ENCODE assay signal across 7 cellular contexts in the genomic region with DNA sequence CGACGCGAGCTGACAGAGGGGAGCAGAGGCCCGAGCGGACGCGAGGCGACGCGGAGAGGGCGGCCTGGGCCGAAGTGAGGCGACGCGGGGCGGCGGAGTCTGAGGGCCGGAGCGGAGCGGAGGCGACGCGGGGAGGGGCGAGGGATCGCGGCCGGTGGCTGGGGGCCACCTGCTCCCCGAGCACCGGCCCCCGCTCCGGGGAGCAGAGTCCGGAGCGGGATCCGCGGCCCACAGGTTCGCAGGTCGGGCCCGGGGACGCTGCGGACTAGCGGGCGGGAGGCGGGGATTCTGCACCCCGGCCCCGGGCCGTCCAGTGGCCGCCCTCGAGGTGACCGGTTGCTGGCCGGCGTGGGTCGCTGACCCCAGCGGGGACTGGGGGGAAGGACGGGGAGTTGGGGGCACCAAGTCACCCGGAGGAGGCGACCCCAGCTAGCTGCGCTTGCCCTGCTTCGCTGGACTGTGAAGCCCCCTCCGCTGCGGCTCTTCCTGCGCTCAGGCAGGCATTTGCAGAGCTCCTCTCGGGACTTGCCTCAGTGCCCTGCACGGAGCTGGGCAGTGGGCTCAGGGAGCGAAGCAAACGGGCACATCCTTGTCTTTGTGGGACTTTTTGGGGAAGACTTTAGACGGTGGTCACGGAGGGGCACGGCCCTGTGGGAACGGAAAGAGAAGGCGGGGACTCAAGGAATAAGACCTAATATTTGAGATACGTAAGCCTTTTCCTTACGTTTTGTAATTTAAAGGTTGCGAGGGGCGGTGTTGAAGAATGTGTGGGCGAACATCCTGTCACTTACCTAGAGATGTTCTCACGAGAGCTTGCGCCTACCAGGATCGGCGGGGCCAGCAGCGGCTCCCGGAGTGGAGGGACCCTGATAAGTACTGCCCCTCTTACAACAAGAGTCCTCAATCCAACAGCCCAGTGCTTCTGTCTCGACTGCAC.
A peak's percentile ranks its signal among the peaks of the same experiment; 100 is the strongest.
DNase-seq lines count a peak whose midpoint lies in the region; ATAC-seq and TF ChIP-seq lines count a peak whose summit lies in the region.

No MANE protein-coding gene starts in this region.

- TF ChIP-seq RAD21 in Ishikawa (IDR thresholded peaks at IDR 0.05; ENCODE audit: low read depth) = no peak

- peaks cover 40% of the 10 kb centered on the region for H3K36me3 ChIP-seq in WERI-Rb-1

- TF ChIP-seq EP300 in Ishikawa (IDR thresholded peaks at IDR 0.05; ENCODE audit: borderline replicate concordance) = no peak

- H3K4me3 ChIP-seq in WERI-Rb-1 (ENCODE audit: low read depth, low read length) = peak overlapping the region; percentile 87

- peak overlapping the region; percentile 85 for H3K27ac ChIP-seq in WERI-Rb-1
- peak overlapping the region; percentile 92 for H3K27ac ChIP-seq in caudate nucleus (ENCODE audit: low read depth, low read length)

- in situ Hi-C loops in GM13977 (cut with MboI; ENCODE audit: low pct_unique_long_range_greater_than_20kb, low sequenced_read_pairs, unreplicated experiment) = no loop called here

- peak; percentile 42 for DNase-seq in GM13977 (ENCODE audit: low spot score)
- DNase-seq in WERI-Rb-1 = peak; percentile 16
- DNase-seq in caudate nucleus (lab: John Stamatoyannopoulos, UW) = peak in 31 of 61 donors; percentile 7 to 60 (median 33)
- peak; percentile 64 for DNase-seq in kidney tubule cell (ENCODE audit: low spot score)
- peak; percentile 39 for DNase-seq in stimulated activated CD4-positive, alpha-beta T cell treated with anti-CD3 and anti-CD28 coated beads, Interleukin-2, amount 100 ng/mL, for 4 hours (ENCODE audit: low read depth)

- ATAC-seq in HG02798 (IDR thresholded peaks at IDR 0.05; ENCODE audit: poor library complexity, unreplicated experiment) = no peak

- TF ChIP-seq CTCF in GM13977 (IDR thresholded peaks at IDR 0.05; ENCODE audit: extremely low read depth, insufficient read depth, missing control alignments) (no peak), WERI-Rb-1 (IDR thresholded peaks at IDR 0.05; ENCODE audit: low read depth, low read length) (no peak)

- no peaks in the 10 kb centered on the region for H3K27me3 ChIP-seq in WERI-Rb-1 (ENCODE audit: insufficient read depth, low read depth, severe bottlenecking)

- no peaks in the 10 kb centered on the region for H3K9me3 ChIP-seq in WERI-Rb-1 (ENCODE audit: severe bottlenecking)

TF ChIP-seq in Ishikawa, 13 proteins besides CTCF, POLR2A, EP300 and RAD21:
- TF ChIP-seq CREB1 (IDR thresholded peaks at IDR 0.05; ENCODE audit: low read depth) (no peak), CEBPB (IDR thresholded peaks at IDR 0.05) (no peak), EGR1 (IDR thresholded peaks at IDR 0.05) (no peak; the same call in 1 of the 2 replicates), NFIC (IDR thresholded peaks at IDR 0.05) (no peak), ZBTB7A (IDR thresholded peaks at IDR 0.05; ENCODE audit: low read depth) (peak; percentile 92; the same call in 1 of the 2 replicates)
- TF ChIP-seq, protein P1, sequence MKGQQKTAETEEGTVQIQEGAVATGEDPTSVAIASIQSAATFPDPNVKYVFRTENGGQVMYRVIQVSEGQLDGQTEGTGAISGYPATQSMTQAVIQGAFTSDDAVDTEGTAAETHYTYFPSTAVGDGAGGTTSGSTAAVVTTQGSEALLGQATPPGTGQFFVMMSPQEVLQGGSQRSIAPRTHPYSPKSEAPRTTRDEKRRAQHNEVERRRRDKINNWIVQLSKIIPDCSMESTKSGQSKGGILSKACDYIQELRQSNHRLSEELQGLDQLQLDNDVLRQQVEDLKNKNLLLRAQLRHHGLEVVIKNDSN (IDR thresholded peaks at IDR 0.05) = no peak
- TF ChIP-seq, protein P2, sequence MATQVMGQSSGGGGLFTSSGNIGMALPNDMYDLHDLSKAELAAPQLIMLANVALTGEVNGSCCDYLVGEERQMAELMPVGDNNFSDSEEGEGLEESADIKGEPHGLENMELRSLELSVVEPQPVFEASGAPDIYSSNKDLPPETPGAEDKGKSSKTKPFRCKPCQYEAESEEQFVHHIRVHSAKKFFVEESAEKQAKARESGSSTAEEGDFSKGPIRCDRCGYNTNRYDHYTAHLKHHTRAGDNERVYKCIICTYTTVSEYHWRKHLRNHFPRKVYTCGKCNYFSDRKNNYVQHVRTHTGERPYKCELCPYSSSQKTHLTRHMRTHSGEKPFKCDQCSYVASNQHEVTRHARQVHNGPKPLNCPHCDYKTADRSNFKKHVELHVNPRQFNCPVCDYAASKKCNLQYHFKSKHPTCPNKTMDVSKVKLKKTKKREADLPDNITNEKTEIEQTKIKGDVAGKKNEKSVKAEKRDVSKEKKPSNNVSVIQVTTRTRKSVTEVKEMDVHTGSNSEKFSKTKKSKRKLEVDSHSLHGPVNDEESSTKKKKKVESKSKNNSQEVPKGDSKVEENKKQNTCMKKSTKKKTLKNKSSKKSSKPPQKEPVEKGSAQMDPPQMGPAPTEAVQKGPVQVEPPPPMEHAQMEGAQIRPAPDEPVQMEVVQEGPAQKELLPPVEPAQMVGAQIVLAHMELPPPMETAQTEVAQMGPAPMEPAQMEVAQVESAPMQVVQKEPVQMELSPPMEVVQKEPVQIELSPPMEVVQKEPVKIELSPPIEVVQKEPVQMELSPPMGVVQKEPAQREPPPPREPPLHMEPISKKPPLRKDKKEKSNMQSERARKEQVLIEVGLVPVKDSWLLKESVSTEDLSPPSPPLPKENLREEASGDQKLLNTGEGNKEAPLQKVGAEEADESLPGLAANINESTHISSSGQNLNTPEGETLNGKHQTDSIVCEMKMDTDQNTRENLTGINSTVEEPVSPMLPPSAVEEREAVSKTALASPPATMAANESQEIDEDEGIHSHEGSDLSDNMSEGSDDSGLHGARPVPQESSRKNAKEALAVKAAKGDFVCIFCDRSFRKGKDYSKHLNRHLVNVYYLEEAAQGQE (IDR thresholded peaks at IDR 0.05; ENCODE audit: low read depth) = no peak
